In the genomic region with DNA sequence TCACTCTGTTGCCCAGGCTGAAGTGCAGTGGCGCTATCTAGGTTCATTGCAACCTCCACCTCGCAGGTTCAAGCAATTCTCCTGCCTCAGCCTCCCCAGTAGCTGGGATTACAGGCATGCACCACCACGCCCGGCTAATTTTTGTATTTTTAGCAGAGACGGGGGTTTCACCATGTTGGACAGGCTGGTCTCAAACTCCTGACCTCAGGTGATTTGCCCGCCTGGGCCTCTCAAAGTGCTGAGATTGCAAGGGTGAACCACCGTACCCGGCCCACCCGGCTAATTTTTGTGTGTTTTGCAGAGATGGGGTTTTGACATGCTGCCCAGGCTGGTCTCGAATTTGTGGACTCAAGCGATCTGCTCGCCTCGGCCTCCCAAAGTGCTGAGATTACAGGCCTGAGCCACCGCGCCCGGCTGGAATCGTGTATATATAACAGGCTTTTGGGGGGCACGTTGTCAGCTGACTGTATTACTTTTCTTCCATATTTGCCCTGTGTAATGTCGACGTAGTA, we compare ENCODE assay signal across 8 cellular contexts. TPM values are rescaled to one million over a fixed set of nuclear protein-coding genes. Genes with fewer than 3 reads are reported as not detected.
DNase-seq lines count a peak whose midpoint lies in the region; ATAC-seq and TF ChIP-seq lines count a peak whose summit lies in the region.
"Not testable (repeated sequence)": the region's sequence is repeated elsewhere in the genome, so short reads cannot be mapped to it uniquely, and the experiment has no call there.

No MANE protein-coding gene starts in this region.

- H4K20me1 ChIP-seq in OCI-LY3 (ENCODE audit: insufficient read depth, low read length) (peaks cover 38% of the 10 kb centered on the region), mammary epithelial cell (ENCODE audit: insufficient read depth, low read length) (peaks cover 19% of the 10 kb centered on the region)

- 92% methylated on average over 17 of the region's 20 CpGs for WGBS in mammary epithelial cell (ENCODE audit: low coverage, missing lambda C conversion rate)
- 91 to 93% methylated on average over 20 of the region's 20 CpGs for WGBS in sigmoid colon, 2 donors

- BruUV-seq in mammary epithelial cell (replicated peaks; lab: Mats Ljungman, UMichigan): not testable (repeated sequence)

- H3K36me3 Mint-ChIP-seq in activated CD8-positive, alpha-beta T cell treated with anti-CD3 and anti-CD28 coated beads, Interleukin-2, amount 10 ng/mL, durations not matched to agents 7 days and 5 days (ENCODE audit: low read depth): peaks cover 33% of the 10 kb centered on the region

- not testable (repeated sequence) for H3K27me3 Mint-ChIP-seq in activated CD8-positive, alpha-beta T cell treated with anti-CD3 and anti-CD28 coated beads, Interleukin-2, amount 10 ng/mL, durations not matched to agents 7 days and 5 days (ENCODE audit: low read depth)

- peak overlapping the region; percentile 100 for H3K27ac Mint-ChIP-seq in activated CD8-positive, alpha-beta T cell treated with anti-CD3 and anti-CD28 coated beads, Interleukin-2, amount 10 ng/mL, durations not matched to agents 7 days and 5 days

- H2AFZ ChIP-seq in OCI-LY3 (ENCODE audit: low read depth, low read length): peak overlapping the region; percentile 93; the same call in 1 of the 2 replicates
- H2AFZ ChIP-seq in mammary epithelial cell (ENCODE audit: low read depth, low read length): peak overlapping the region; percentile 91

- ATAC-seq in activated CD8-positive, alpha-beta T cell treated with anti-CD3 and anti-CD28 coated beads, Interleukin-2, amount 10 ng/mL, durations not matched to agents 7 days and 5 days: not testable (repeated sequence)

- POLR2A ChIA-PET in activated CD8-positive, alpha-beta T cell treated with anti-CD3 and anti-CD28 coated beads, Interleukin-2, amount 10 ng/mL, durations not matched to agents 7 days and 5 days (lab: Charles Lee): interaction anchor here (0.8 kb wide), 1 partner anchor 8 kb away, joined by 3 read pairs; no protein-coding TSS in a partner anchor

- H3K9me3 ChIP-seq in OCI-LY3 (ENCODE audit: insufficient read depth, low read length); mammary epithelial cell (replicated peaks; ENCODE audit: insufficient read depth, low read length); cardiac muscle cell (ENCODE audit: low read depth); mucosa of stomach (ENCODE audit: control insufficient read depth, low read length); sigmoid colon; uterus: not testable (repeated sequence)

- dilution Hi-C loops in mammary epithelial cell (cut with HindIII; ENCODE audit: low sequenced_read_pairs): not testable (repeated sequence)

- H3K9me3 Mint-ChIP-seq in activated CD8-positive, alpha-beta T cell treated with anti-CD3 and anti-CD28 coated beads, Interleukin-2, amount 10 ng/mL, durations not matched to agents 7 days and 5 days (ENCODE audit: insufficient read depth): not testable (repeated sequence)

- H3K4me3 Mint-ChIP-seq in activated CD8-positive, alpha-beta T cell treated with anti-CD3 and anti-CD28 coated beads, Interleukin-2, amount 10 ng/mL, durations not matched to agents 7 days and 5 days: peak overlapping the region; percentile 100

- in situ Hi-C loops in mammary epithelial cell (cut with MboI; ENCODE audit: low sequenced_read_pairs in 2 of 2): not testable (repeated sequence)

- H3K4me1 Mint-ChIP-seq in activated CD8-positive, alpha-beta T cell treated with anti-CD3 and anti-CD28 coated beads, Interleukin-2, amount 10 ng/mL, durations not matched to agents 7 days and 5 days (ENCODE audit: low read depth): peaks cover 37% of the 10 kb centered on the region

- TF ChIP-seq EP300 in sigmoid colon (IDR thresholded peaks at IDR 0.05): not testable (repeated sequence)

- H3K4me2 ChIP-seq in OCI-LY3 (ENCODE audit: low read length) (peak overlapping the region; percentile 96), mammary epithelial cell (ENCODE audit: insufficient read depth, low read depth, low read length) (peak overlapping the region; percentile 66)

- intact Hi-C loops in mammary epithelial cell (cut with micrococcal nuclease) (loop anchor here (5.0 kb wide), 2 partner anchors 175 to 350 kb away; partner anchors contain the start of gene NUP42), sigmoid colon (cut with DNase I) (loop anchor here (5.0 to 10.0 kb wide), 3 partner anchors 58 to 350 kb away; partner anchors contain the start of genes IGF2BP3, MALSU1 and NUP42)
- intact Hi-C loops in uterus (cut with DNase I; ENCODE audit: low total_unique reads): not testable (repeated sequence)

- H3K79me2 ChIP-seq in OCI-LY3 (ENCODE audit: low read length) (peaks cover 51% of the 10 kb centered on the region), mammary epithelial cell (ENCODE audit: insufficient read depth, low read length) (peaks cover 43% of the 10 kb centered on the region)

- H3K36me3 ChIP-seq in OCI-LY3 (replicated peaks; ENCODE audit: low read depth, low read length): peaks cover 16% of the 10 kb centered on the region
- H3K36me3 ChIP-seq in mammary epithelial cell (ENCODE audit: insufficient read depth, low read length); cardiac muscle cell; mucosa of stomach (ENCODE audit: control insufficient read depth, insufficient read depth, low read length); sigmoid colon; uterus: not testable (repeated sequence)

- H3K9ac ChIP-seq in OCI-LY3 (ENCODE audit: low read length) (peak overlapping the region; percentile 100), mucosa of stomach (ENCODE audit: low read length) (peak overlapping the region; percentile 99)
- not testable (repeated sequence) for H3K9ac ChIP-seq in mammary epithelial cell (ENCODE audit: insufficient read depth, low read length)

- CTCF ChIA-PET in activated CD8-positive, alpha-beta T cell treated with anti-CD3 and anti-CD28 coated beads, Interleukin-2, amount 10 ng/mL, durations not matched to agents 7 days and 5 days (lab: Charles Lee): interaction anchor here (1.0 to 1.3 kb wide), 2 partner anchors 12 to 14 kb away, joined by 6 to 12 read pairs; no protein-coding TSS in a partner anchor
- CTCF ChIA-PET in mammary epithelial cell (lab: Charles Lee; ENCODE audit: low non-redundant PET): not testable (repeated sequence)

- not testable (repeated sequence) for DNase-seq in activated CD8-positive, alpha-beta T cell treated with anti-CD3 and anti-CD28 coated beads, Interleukin-2, amount 10 ng/mL, durations not matched to agents 7 days and 5 days; mammary epithelial cell; cardiac muscle cell (ENCODE audit: low read depth in 1 of 2, low spot score in 1 of 2)
- peak; percentile 68 for DNase-seq in sigmoid colon
- peak; percentile 18 to 30 for DNase-seq in uterus

- H3K27me3 ChIP-seq in OCI-LY3 (ENCODE audit: low read depth, low read length); mammary epithelial cell (ENCODE audit: insufficient read depth, low read length); cardiac muscle cell; mucosa of stomach (ENCODE audit: control insufficient read depth, insufficient read depth, low read length); sigmoid colon; uterus: not testable (repeated sequence)

- peaks cover 18% of the 10 kb centered on the region; the same call in 1 of the 2 replicates for H3K4me1 ChIP-seq in OCI-LY3 (ENCODE audit: low read length)
- not testable (repeated sequence) for H3K4me1 ChIP-seq in mammary epithelial cell (ENCODE audit: insufficient read depth, low read length); uterus
- peaks cover 15% of the 10 kb centered on the region for H3K4me1 ChIP-seq in cardiac muscle cell (ENCODE audit: low read depth)
- peaks cover 13% of the 10 kb centered on the region for H3K4me1 ChIP-seq in mucosa of stomach (ENCODE audit: control insufficient read depth, insufficient read depth, low read length)
- H3K4me1 ChIP-seq in sigmoid colon: peaks cover 0 to 31% (median 29%) of the 10 kb centered on the region in 4 donors

- TF ChIP-seq CTCF in OCI-LY3 (IDR thresholded peaks at IDR 0.05; ENCODE audit: low read depth, low read length); mammary epithelial cell (conservative IDR thresholded peaks at IDR 0.05 in 1 of 2, IDR thresholded peaks at IDR 0.05 in 1 of 2; ENCODE audit: extremely low read depth in 1 of 2, insufficient read depth in 1 of 2, low read depth in 1 of 2, low read length in 2 of 2); cardiac muscle cell (IDR thresholded peaks at IDR 0.05; ENCODE audit: low read depth, low read length); sigmoid colon (IDR thresholded peaks at IDR 0.05); uterus (IDR thresholded peaks at IDR 0.05): not testable (repeated sequence)

- H3K27ac ChIP-seq in OCI-LY3 (ENCODE audit: low read length): peak overlapping the region; percentile 85; the same call in 1 of the 2 replicates
- not testable (repeated sequence) for H3K27ac ChIP-seq in mammary epithelial cell (ENCODE audit: insufficient read depth, low read depth, low read length)
- H3K27ac ChIP-seq in cardiac muscle cell: peak overlapping the region; percentile 99
- peak overlapping the region; percentile 92 to 97 (median 94) for H3K27ac ChIP-seq in sigmoid colon
- H3K27ac ChIP-seq in uterus: peak overlapping the region; percentile 97 to 99

- H3K4me3 ChIP-seq in GM08714 (ENCODE audit: low read length) (peak overlapping the region; percentile 88; the same call in 1 of the 2 replicates), OCI-LY3 (ENCODE audit: low read length) (peak overlapping the region; percentile 99), mucosa of stomach (ENCODE audit: low read length) (peak overlapping the region; percentile 89), sigmoid colon (peak overlapping the region in 3 of 4 donors; percentile 74 to 82 (median 75)), uterus (peak overlapping the region; percentile 88 to 93)
- not testable (repeated sequence) for H3K4me3 ChIP-seq in mammary epithelial cell (replicated peaks in 1 of 3; ENCODE audit: insufficient read depth in 1 of 3, low read depth in 2 of 3, low read length in 3 of 3); cardiac muscle cell

- TF ChIP-seq POLR2A in sigmoid colon (IDR thresholded peaks at IDR 0.05); uterus (IDR thresholded peaks at IDR 0.05): not testable (repeated sequence)

RNA-seq across cellular contexts. Expression of gene TRA2A, which starts 0.8 kb away (rescaled TPM):
- total RNA-seq in activated CD8-positive, alpha-beta T cell treated with anti-CD3 and anti-CD28 coated beads, Interleukin-2, amount 10 ng/mL, durations not matched to agents 7 days and 5 days: 100 to 1,000 TPM; 108 to 113 TPM
- total RNA-seq in mammary epithelial cell (10 to 100 TPM; 25.5 to 95.2 TPM), cardiac muscle cell (31.1 and 47.4 TPM in 2 replicates), sigmoid colon (10 to 100 TPM; 37.0 to 84.5 (median 42.2) TPM), uterus (100 to 1,000 TPM in 1 of 4 donors, 10 to 100 TPM in 3; 12.6 to 144 (median 80.6) TPM)
- polyA plus RNA-seq in mammary epithelial cell (34.6 TPM), cardiac muscle cell (55.8 and 68.7 TPM in 2 replicates), sigmoid colon (10 to 100 TPM; 34.2 to 57.7 (median 46.9) TPM)
- polyA minus RNA-seq in mammary epithelial cell: 12.0 TPM
